In genomic region chr16:81645925-81646324, GRCh38 we compare ENCODE assay signal across 1 cellular context.
TF ChIP-seq lines count a peak whose summit lies in the region.

No MANE protein-coding gene starts in this region.

TF ChIP-seq in neural cell, 6 proteins besides CTCF, POLR2A, EP300 and RAD21 (continued from another document):
- TF ChIP-seq, protein P1, sequence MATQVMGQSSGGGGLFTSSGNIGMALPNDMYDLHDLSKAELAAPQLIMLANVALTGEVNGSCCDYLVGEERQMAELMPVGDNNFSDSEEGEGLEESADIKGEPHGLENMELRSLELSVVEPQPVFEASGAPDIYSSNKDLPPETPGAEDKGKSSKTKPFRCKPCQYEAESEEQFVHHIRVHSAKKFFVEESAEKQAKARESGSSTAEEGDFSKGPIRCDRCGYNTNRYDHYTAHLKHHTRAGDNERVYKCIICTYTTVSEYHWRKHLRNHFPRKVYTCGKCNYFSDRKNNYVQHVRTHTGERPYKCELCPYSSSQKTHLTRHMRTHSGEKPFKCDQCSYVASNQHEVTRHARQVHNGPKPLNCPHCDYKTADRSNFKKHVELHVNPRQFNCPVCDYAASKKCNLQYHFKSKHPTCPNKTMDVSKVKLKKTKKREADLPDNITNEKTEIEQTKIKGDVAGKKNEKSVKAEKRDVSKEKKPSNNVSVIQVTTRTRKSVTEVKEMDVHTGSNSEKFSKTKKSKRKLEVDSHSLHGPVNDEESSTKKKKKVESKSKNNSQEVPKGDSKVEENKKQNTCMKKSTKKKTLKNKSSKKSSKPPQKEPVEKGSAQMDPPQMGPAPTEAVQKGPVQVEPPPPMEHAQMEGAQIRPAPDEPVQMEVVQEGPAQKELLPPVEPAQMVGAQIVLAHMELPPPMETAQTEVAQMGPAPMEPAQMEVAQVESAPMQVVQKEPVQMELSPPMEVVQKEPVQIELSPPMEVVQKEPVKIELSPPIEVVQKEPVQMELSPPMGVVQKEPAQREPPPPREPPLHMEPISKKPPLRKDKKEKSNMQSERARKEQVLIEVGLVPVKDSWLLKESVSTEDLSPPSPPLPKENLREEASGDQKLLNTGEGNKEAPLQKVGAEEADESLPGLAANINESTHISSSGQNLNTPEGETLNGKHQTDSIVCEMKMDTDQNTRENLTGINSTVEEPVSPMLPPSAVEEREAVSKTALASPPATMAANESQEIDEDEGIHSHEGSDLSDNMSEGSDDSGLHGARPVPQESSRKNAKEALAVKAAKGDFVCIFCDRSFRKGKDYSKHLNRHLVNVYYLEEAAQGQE (IDR thresholded peaks at IDR 0.05; ENCODE audit: borderline replicate concordance) = no peak
TF ChIP-seq in neural cell: peak in this region for 0.
